1 cellular context compared by ENCODE assay signal in genomic region chr10:126199221-126199998, GRCh38.
A peak's percentile ranks its signal among the peaks of the same experiment; 100 is the strongest.
TF ChIP-seq lines count a peak whose summit lies in the region.

No MANE protein-coding gene starts in this region.

TF ChIP-seq in K562, 482 proteins besides CTCF, POLR2A, EP300 and RAD21 (continued from another document and continues in another):
- TF ChIP-seq, protein P1, sequence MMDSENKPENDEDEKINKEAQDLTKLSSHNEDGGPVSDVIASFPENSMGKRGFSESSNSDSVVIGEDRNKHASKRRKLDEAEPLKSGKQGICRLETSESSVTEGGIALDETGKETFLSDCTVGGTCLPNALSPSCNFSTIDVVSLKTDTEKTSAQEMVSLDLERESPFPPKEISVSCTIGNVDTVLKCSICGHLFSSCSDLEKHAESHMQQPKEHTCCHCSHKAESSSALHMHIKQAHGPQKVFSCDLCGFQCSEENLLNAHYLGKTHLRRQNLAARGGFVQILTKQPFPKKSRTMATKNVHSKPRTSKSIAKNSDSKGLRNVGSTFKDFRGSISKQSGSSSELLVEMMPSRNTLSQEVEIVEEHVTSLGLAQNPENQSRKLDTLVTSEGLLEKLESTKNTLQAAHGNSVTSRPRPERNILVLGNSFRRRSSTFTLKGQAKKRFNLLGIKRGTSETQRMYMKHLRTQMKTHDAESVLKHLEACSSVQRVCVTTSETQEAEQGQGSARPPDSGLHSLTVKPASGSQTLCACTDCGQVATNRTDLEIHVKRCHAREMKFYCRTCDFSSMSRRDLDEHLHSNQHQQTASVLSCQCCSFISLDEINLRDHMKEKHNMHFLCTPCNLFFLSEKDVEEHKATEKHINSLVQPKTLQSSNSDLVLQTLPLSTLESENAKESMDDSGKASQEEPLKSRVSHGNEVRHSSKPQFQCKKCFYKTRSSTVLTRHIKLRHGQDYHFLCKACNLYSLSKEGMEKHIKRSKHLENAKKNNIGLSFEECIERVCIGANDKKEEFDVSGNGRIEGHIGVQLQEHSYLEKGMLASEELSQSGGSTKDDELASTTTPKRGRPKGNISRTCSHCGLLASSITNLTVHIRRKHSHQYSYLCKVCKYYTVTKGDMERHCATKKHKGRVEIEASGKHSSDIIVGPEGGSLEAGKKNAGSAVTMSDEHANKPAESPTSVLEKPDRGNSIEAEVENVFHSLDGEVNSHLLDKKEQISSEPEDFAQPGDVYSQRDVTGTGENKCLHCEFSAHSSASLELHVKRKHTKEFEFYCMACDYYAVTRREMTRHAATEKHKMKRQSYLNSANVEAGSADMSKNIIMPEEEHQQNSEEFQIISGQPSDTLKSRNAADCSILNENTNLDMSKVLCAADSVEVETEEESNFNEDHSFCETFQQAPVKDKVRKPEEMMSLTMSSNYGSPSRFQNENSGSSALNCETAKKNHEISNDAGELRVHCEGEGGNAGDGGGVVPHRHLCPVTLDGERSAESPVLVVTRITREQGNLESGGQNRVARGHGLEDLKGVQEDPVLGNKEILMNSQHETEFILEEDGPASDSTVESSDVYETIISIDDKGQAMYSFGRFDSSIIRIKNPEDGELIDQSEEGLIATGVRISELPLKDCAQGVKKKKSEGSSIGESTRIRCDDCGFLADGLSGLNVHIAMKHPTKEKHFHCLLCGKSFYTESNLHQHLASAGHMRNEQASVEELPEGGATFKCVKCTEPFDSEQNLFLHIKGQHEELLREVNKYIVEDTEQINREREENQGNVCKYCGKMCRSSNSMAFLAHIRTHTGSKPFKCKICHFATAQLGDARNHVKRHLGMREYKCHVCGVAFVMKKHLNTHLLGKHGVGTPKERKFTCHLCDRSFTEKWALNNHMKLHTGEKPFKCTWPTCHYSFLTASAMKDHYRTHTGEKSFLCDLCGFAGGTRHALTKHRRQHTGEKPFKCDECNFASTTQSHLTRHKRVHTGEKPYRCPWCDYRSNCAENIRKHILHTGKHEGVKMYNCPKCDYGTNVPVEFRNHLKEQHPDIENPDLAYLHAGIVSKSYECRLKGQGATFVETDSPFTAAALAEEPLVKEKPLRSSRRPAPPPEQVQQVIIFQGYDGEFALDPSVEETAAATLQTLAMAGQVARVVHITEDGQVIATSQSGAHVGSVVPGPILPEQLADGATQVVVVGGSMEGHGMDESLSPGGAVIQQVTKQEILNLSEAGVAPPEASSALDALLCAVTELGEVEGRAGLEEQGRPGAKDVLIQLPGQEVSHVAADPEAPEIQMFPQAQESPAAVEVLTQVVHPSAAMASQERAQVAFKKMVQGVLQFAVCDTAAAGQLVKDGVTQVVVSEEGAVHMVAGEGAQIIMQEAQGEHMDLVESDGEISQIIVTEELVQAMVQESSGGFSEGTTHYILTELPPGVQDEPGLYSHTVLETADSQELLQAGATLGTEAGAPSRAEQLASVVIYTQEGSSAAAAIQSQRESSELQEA (IDR thresholded peaks at IDR 0.05; ENCODE audit: low read depth), result no peak
- peak; percentile 30; the same call in 1 of the 2 replicates for TF ChIP-seq ATF4 (CRISPR knock-in tag; IDR thresholded peaks at IDR 0.05)
- peak; percentile 94 for TF ChIP-seq NFE2 (IDR thresholded peaks at IDR 0.05; ENCODE audit: low read depth)
- no peak for TF ChIP-seq SRSF3 (IDR thresholded peaks at IDR 0.05; ENCODE audit: insufficient read depth, low read length)
- TF ChIP-seq, protein P2, sequence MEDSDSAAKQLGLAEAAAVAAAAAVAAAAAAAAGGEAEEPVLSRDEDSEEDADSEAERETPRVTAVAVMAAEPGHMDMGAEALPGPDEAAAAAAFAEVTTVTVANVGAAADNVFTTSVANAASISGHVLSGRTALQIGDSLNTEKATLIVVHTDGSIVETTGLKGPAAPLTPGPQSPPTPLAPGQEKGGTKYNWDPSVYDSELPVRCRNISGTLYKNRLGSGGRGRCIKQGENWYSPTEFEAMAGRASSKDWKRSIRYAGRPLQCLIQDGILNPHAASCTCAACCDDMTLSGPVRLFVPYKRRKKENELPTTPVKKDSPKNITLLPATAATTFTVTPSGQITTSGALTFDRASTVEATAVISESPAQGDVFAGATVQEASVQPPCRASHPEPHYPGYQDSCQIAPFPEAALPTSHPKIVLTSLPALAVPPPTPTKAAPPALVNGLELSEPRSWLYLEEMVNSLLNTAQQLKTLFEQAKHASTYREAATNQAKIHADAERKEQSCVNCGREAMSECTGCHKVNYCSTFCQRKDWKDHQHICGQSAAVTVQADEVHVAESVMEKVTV (CRISPR knock-in tag; IDR thresholded peaks at IDR 0.05), result no peak
- peak; percentile 57 for TF ChIP-seq CEBPB (tag; IDR thresholded peaks at IDR 0.05)
- no peak for TF ChIP-seq SLC30A9 (CRISPR knock-in tag; IDR thresholded peaks at IDR 0.05)
- TF ChIP-seq FOSL1 (tag; conservative IDR thresholded peaks at IDR 0.05), result peak; percentile 99
- 0 out of 2 replicates have a peak, but pooled peaks have one; percentile 26 for TF ChIP-seq ZEB2 (IDR thresholded peaks at IDR 0.05)
- TF ChIP-seq ZNF316 (IDR thresholded peaks at IDR 0.05), result peak; percentile 92
- no peak for TF ChIP-seq STAT6 (CRISPR knock-in tag; IDR thresholded peaks at IDR 0.05)
- no peak; the same call in 1 of the 2 replicates for TF ChIP-seq ZBTB12 (CRISPR knock-in tag; IDR thresholded peaks at IDR 0.05)
- TF ChIP-seq SMARCA4 (IDR thresholded peaks at IDR 0.05), result peak; percentile 73; the same call in 1 of the 2 replicates
- peak; percentile 26 to 52; a peak in 1 of 4 replicates for TF ChIP-seq TRIM24 (IDR thresholded peaks at IDR 0.05)
- TF ChIP-seq, protein P3, sequence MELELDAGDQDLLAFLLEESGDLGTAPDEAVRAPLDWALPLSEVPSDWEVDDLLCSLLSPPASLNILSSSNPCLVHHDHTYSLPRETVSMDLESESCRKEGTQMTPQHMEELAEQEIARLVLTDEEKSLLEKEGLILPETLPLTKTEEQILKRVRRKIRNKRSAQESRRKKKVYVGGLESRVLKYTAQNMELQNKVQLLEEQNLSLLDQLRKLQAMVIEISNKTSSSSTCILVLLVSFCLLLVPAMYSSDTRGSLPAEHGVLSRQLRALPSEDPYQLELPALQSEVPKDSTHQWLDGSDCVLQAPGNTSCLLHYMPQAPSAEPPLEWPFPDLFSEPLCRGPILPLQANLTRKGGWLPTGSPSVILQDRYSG (tag; conservative IDR thresholded peaks at IDR 0.05; ENCODE audit: low read depth), result 0 out of 2 replicates have a peak, but pooled peaks have one; percentile 61
- 0 out of 6 replicates have a peak, but pooled peaks of 1 of the 3 experiments have one; percentile 33 for TF ChIP-seq ZBTB11 (CRISPR knock-in tag; IDR thresholded peaks at IDR 0.05)
- 0 out of 4 replicates have a peak, but pooled peaks of 1 of the 2 experiments have one; percentile 27 for TF ChIP-seq MLLT1 (IDR thresholded peaks at IDR 0.05)
- no peak for TF ChIP-seq XRCC5 (IDR thresholded peaks at IDR 0.05; ENCODE audit: low read depth, low read length)
- no peak for TF ChIP-seq CBX2 (IDR thresholded peaks at IDR 0.05; ENCODE audit: insufficient read depth, low read length, poor library complexity, severe bottlenecking)
- TF ChIP-seq YY1 (IDR thresholded peaks at IDR 0.05; ENCODE audit: borderline replicate concordance in 1 of 3, control insufficient read depth in 1 of 3, extremely low read depth in 1 of 3, insufficient read depth in 3 of 3, insufficient read length in 1 of 3, insufficient replicate concordance in 2 of 3, low read depth in 1 of 3, low read length in 2 of 3), result peak in 1 of 3 experiments; percentile 46
- no peak for TF ChIP-seq WHSC1 (IDR thresholded peaks at IDR 0.05; ENCODE audit: low read length)
- no peak for TF ChIP-seq RBM15 (IDR thresholded peaks at IDR 0.05; ENCODE audit: insufficient read depth, low read length)
- TF ChIP-seq BMI1 (IDR thresholded peaks at IDR 0.05; ENCODE audit: low read length), result no peak
- no peak for TF ChIP-seq CEBPG (CRISPR knock-in tag; IDR thresholded peaks at IDR 0.05)
- TF ChIP-seq CEBPG (tag; conservative IDR thresholded peaks at IDR 0.05 in 1 of 2, IDR thresholded peaks at IDR 0.05 in 1 of 2), result peak; percentile 76 to 78
- TF ChIP-seq MTF1 (CRISPR knock-in tag; IDR thresholded peaks at IDR 0.05; ENCODE audit: borderline replicate concordance), result no peak
- TF ChIP-seq ATF1 (CRISPR knock-in tag; IDR thresholded peaks at IDR 0.05), result no peak
- TF ChIP-seq ATF1 (tag; IDR thresholded peaks at IDR 0.05), result peak; percentile 73
- TF ChIP-seq NFIC (IDR thresholded peaks at IDR 0.05), result 0 out of 2 replicates have a peak, but pooled peaks have one; percentile 18
- TF ChIP-seq, protein P4, sequence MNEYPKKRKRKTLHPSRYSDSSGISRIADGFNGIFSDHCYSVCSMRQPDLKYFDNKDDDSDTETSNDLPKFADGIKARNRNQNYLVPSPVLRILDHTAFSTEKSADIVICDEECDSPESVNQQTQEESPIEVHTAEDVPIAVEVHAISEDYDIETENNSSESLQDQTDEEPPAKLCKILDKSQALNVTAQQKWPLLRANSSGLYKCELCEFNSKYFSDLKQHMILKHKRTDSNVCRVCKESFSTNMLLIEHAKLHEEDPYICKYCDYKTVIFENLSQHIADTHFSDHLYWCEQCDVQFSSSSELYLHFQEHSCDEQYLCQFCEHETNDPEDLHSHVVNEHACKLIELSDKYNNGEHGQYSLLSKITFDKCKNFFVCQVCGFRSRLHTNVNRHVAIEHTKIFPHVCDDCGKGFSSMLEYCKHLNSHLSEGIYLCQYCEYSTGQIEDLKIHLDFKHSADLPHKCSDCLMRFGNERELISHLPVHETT (CRISPR knock-in tag; conservative IDR thresholded peaks at IDR 0.05 in 1 of 2, IDR thresholded peaks at IDR 0.05 in 1 of 2), result peak in 1 of 2 experiments; percentile 43; a peak in 1 of 4 replicates
- no peak for TF ChIP-seq ZNF347 (CRISPR knock-in tag; IDR thresholded peaks at IDR 0.05; ENCODE audit: low read depth)
- no peak for TF ChIP-seq SMC3 (conservative IDR thresholded peaks at IDR 0.05; ENCODE audit: insufficient read depth, low read depth, low read length)
- TF ChIP-seq ARNT (IDR thresholded peaks at IDR 0.05), result no peak
- peak; percentile 60 for TF ChIP-seq FOXM1 (IDR thresholded peaks at IDR 0.05; ENCODE audit: low read depth)
- TF ChIP-seq FOXM1 (CRISPR knock-in tag; IDR thresholded peaks at IDR 0.05; ENCODE audit: low read depth), result no peak
- peak; percentile 63; the same call in 1 of the 2 replicates for TF ChIP-seq SMAD4 (CRISPR knock-in tag; conservative IDR thresholded peaks at IDR 0.05)
- peak; percentile 89 for TF ChIP-seq JUNB (CRISPR knock-in tag; conservative IDR thresholded peaks at IDR 0.05)
